ENCODE assay signal across 37 cellular contexts in the genomic region with DNA sequence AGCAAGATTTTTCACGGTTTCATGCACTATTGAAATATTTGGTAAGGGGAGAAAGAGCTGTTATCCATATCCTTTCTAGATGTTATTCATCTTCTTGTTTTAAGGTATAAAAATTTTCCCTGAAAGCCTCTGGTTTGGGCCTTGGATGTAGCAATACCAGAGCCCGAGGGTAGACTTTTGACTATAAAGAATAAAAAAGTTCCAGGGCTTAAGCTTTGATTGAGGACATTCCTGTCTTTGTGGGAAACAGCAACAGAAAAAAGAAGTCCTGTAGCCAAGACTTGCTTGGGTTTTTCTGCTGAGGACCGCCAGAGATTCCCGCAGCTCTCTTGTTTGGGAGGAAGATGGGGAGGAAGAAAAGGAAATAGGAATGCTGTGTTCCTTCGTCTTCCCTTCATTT.
"Had no signal": no experiment of that assay in that cellular context is flagged by ENCODE, and none has a peak within 500 bp of the region (broad histone marks: within the 10 kb centered on the region; RNA-seq: fewer than 3 reads in every experiment).

No MANE protein-coding gene starts in this region.

- H3K4me3 Mint-ChIP-seq: activated B cell treated with CpG ODN at 0.5 μM for 24 hours; activated CD4-positive, alpha-beta memory T cell treated with anti-CD3 and anti-CD28 coated beads for 36 hours; activated naive CD4-positive, alpha-beta T cell treated with anti-CD3 and anti-CD28 coated beads, Interleukin-2, amount 10 ng/mL, durations not matched to agents 7 days and 5 days; activated naive CD8-positive, alpha-beta T cell; activated naive CD8-positive, alpha-beta T cell treated with anti-CD3 and anti-CD28 coated beads, Interleukin-2, amount 50 U/mL, for 24 hours; activated T-cell treated with anti-CD3 and anti-CD28 coated beads, Interleukin-2, amount 50 U/mL, for 4 hours; activated T-helper 1 cell treated with anti-CD3 and anti-CD28 coated beads, Interleukin-12 subunit alpha, Interleukin-12 subunit beta, Interleukin-2, Interleukin-4 antibody, amounts not matched to agents 30 ng/mL and 10 ng/mL and 1 ng/mL, durations not matched to agents 14 hours and 24 hours and 36 hours; brain had no signal

- H3K27me3 ChIP-seq: ascending aorta had no signal

- H3K4me3 ChIP-seq: ascending aorta, PC-9 had no signal

- H3K27ac Mint-ChIP-seq: activated B cell treated with CpG ODN at 0.5 μM for 24 hours; activated CD4-positive, alpha-beta memory T cell treated with anti-CD3 and anti-CD28 coated beads for 36 hours; activated naive CD4-positive, alpha-beta T cell treated with anti-CD3 and anti-CD28 coated beads, Interleukin-2, amount 10 ng/mL, durations not matched to agents 7 days and 5 days; activated naive CD8-positive, alpha-beta T cell; activated naive CD8-positive, alpha-beta T cell treated with anti-CD3 and anti-CD28 coated beads, Interleukin-2, amount 50 U/mL, for 24 hours; activated T-helper 1 cell treated with anti-CD3 and anti-CD28 coated beads, Interleukin-12 subunit alpha, Interleukin-12 subunit beta, Interleukin-2, Interleukin-4 antibody, amounts not matched to agents 30 ng/mL and 10 ng/mL and 1 ng/mL, durations not matched to agents 14 hours and 24 hours and 36 hours had no signal

- H3K4me2 ChIP-seq: PC-9 had no signal

- H3K9me3 Mint-ChIP-seq: activated B cell treated with CpG ODN at 0.5 μM for 24 hours; activated CD4-positive, alpha-beta memory T cell treated with anti-CD3 and anti-CD28 coated beads for 36 hours; activated naive CD4-positive, alpha-beta T cell treated with anti-CD3 and anti-CD28 coated beads, Interleukin-2, amount 10 ng/mL, durations not matched to agents 7 days and 5 days; activated naive CD8-positive, alpha-beta T cell treated with anti-CD3 and anti-CD28 coated beads, Interleukin-2, amount 50 U/mL, for 24 hours; activated T-cell treated with anti-CD3 and anti-CD28 coated beads, Interleukin-2, amount 50 U/mL, for 4 hours; activated T-helper 1 cell treated with anti-CD3 and anti-CD28 coated beads, Interleukin-12 subunit alpha, Interleukin-12 subunit beta, Interleukin-2, Interleukin-4 antibody, amounts not matched to agents 30 ng/mL and 10 ng/mL and 1 ng/mL, durations not matched to agents 14 hours and 24 hours and 36 hours had no signal

- H3K27me3 Mint-ChIP-seq: activated B cell treated with CpG ODN at 0.5 μM for 24 hours; activated CD4-positive, alpha-beta memory T cell treated with anti-CD3 and anti-CD28 coated beads for 36 hours; activated naive CD4-positive, alpha-beta T cell treated with anti-CD3 and anti-CD28 coated beads, Interleukin-2, amount 10 ng/mL, durations not matched to agents 7 days and 5 days; activated naive CD8-positive, alpha-beta T cell treated with anti-CD3 and anti-CD28 coated beads, Interleukin-2, amount 50 U/mL, for 24 hours had no signal

- H3K36me3 Mint-ChIP-seq: activated CD4-positive, alpha-beta memory T cell treated with anti-CD3 and anti-CD28 coated beads for 36 hours; activated naive CD4-positive, alpha-beta T cell treated with anti-CD3 and anti-CD28 coated beads, Interleukin-2, amount 10 ng/mL, durations not matched to agents 7 days and 5 days; activated naive CD8-positive, alpha-beta T cell had no signal

- H2AFZ ChIP-seq: PC-9 had no signal

- H3K36me3 ChIP-seq: ascending aorta had no signal

- DNase-seq: activated B cell treated with CpG ODN at 0.5 μM for 24 hours; activated CD4-positive, alpha-beta memory T cell treated with anti-CD3 and anti-CD28 coated beads for 36 hours; activated CD4-positive, alpha-beta T cell treated with anti-CD3 and anti-CD28 coated beads for 4 hours; activated CD4-positive, alpha-beta T cell treated with anti-CD3 and anti-CD28 coated beads, Interleukin-2, amount 50 U/mL, for 1 hour; activated CD4-positive, CD25-positive, alpha-beta regulatory T cell treated with anti-CD3 and anti-CD28 coated beads, Interleukin-2, amount 50 U/mL, for 72 hours; activated CD8-positive, alpha-beta memory T cell treated with anti-CD3 and anti-CD28 coated beads, Interleukin-2, amount 50 U/mL, for 4 hours; activated naive CD4-positive, alpha-beta T cell treated with anti-CD3 and anti-CD28 coated beads, Interleukin-2, amount 10 ng/mL, durations not matched to agents 7 days and 5 days; activated naive CD8-positive, alpha-beta T cell treated with anti-CD3 and anti-CD28 coated beads, Interleukin-2, amount 50 U/mL, for 24 hours; activated T-cell treated with anti-CD3 and anti-CD28 coated beads for 4 hours; activated T-cell treated with anti-CD3 and anti-CD28 coated beads, Interleukin-2, amount 50 U/mL, for 4 hours; amygdala; caudate nucleus; cerebellar nuclear complex; Karpas-422; KBM-7; NCI-H1105; NCI-H1417 treated with DMSO at 0.1 percent for 48 hours; NCI-H187 treated with DMSO at 0.1 percent for 48 hours; NCI-H2081; NCI-H2171 treated with DMSO at 0.1 percent for 48 hours; NCI-H2227 treated with DMSO at 0.1 percent for 48 hours; NCI-H446 treated with DMSO at 0.1 percent for 48 hours; NCI-H524 treated with DMSO at 0.1 percent for 48 hours; NCI-H748 treated with DMSO at 0.1 percent for 48 hours; NK-92 treated with Interleukin-12 subunit alpha and Interleukin-12 subunit beta, amount 100 ng/mL, for 24 hours; PC-9; SW 1271; T-helper 1 cell; T-helper 2 cell; T-helper 9 cell had no signal

- H3K4me1 Mint-ChIP-seq: activated B cell treated with CpG ODN at 0.5 μM for 24 hours; activated naive CD4-positive, alpha-beta T cell treated with anti-CD3 and anti-CD28 coated beads, Interleukin-2, amount 10 ng/mL, durations not matched to agents 7 days and 5 days; activated naive CD8-positive, alpha-beta T cell treated with anti-CD3 and anti-CD28 coated beads, Interleukin-2, amount 50 U/mL, for 24 hours had no signal

- H3K27ac ChIP-seq: ascending aorta, PC-9, RWPE1, VCaP had no signal

- ATAC-seq: activated naive CD8-positive, alpha-beta T cell treated with anti-CD3 and anti-CD28 coated beads, Interleukin-2, amount 50 U/mL, for 24 hours; activated T-cell treated with anti-CD3 and anti-CD28 coated beads, Interleukin-2, amount 50 U/mL, for 4 hours; Right ventricle myocardium inferior had no signal

- H3K9me3 ChIP-seq: ascending aorta had no signal

- H3K4me1 ChIP-seq: ascending aorta had no signal
